In genomic region chr21:37462087-37462861, GRCh38 we compare ENCODE assay signal across 1 cellular context.
TF ChIP-seq lines count a peak whose summit lies in the region.

No MANE protein-coding gene starts in this region.

TF ChIP-seq in H1, 55 proteins besides CTCF, POLR2A, EP300 and RAD21 (continued from another document):
- TF ChIP-seq TAF1 (IDR thresholded peaks at IDR 0.05; ENCODE audit: low read depth, low read length), result no peak
- TF ChIP-seq SAP30 (IDR thresholded peaks at IDR 0.05; ENCODE audit: insufficient read depth, insufficient replicate concordance, low read length), result no peak
- no peak for TF ChIP-seq SRF (IDR thresholded peaks at IDR 0.05; ENCODE audit: low read depth, low read length)
- no peak for TF ChIP-seq BACH1 (IDR thresholded peaks at IDR 0.05; ENCODE audit: low read length)
